Comparison of ENCODE assay signal across 10 cellular contexts in the genomic region with DNA sequence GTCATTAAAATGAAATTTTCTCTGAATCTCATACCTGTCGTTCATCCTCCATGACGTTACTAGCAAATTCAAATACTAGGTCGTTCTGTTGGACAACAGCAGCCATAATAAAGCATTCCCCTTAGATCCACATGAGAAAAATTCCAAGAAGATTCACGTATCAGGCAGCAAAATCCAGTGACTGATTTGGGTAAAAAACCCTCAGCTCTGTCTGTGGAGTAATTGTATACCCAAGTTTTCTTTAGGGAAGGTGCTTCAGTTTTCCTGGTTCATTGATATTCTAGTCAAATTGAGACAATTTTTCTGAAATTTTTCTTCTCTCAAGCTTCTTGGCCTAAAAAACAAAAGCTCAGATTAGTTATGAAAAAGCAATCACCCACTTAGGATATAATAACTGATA. TPM values are rescaled to one million over a fixed set of nuclear protein-coding genes. Genes with fewer than 3 reads are reported as not detected.
DNase-seq lines count a peak whose midpoint lies in the region; ATAC-seq and TF ChIP-seq lines count a peak whose summit lies in the region.
"Had no signal": no experiment of that assay in that cellular context is flagged by ENCODE, and none has a peak within 500 bp of the region (broad histone marks: within the 10 kb centered on the region; RNA-seq: fewer than 3 reads in every experiment).

No MANE protein-coding gene starts in this region.

- H3K4me2 ChIP-seq in smooth muscle cell = peak overlapping the region; percentile 84

- intact Hi-C loops in mucosa of descending colon (cut with DNase I, micrococcal nuclease) = no loop called here

- no peaks in the 10 kb centered on the region for H3K27me3 ChIP-seq in esophagus (ENCODE audit: control insufficient read depth in 1 of 2, insufficient read depth in 2 of 2, low read length in 2 of 2)
- no peaks in the 10 kb centered on the region for H3K27me3 ChIP-seq in smooth muscle cell (ENCODE audit: low read depth)

- peaks cover 32% of the 10 kb centered on the region for H4K20me1 ChIP-seq in smooth muscle cell (ENCODE audit: low read depth)

- H3K27ac ChIP-seq in SK-N-MC (peak overlapping the region; percentile 99), esophagus (ENCODE audit: low read depth in 2 of 2, low read length in 1 of 2) (peak overlapping the region; percentile 13 to 75), smooth muscle cell (ENCODE audit: low read depth) (peak overlapping the region; percentile 80)

- DNase-seq in SK-N-MC (ENCODE audit: low read depth, low spot score) (no peak), smooth muscle cell (lab: John Stamatoyannopoulos, UW; ENCODE audit: unreplicated experiment) (no peak), mucosa of descending colon (no peak), RKO (ENCODE audit: low spot score) (no peak)
- DNase-seq: effector CD4-positive, alpha-beta T cell; H7 had no signal

- TF ChIP-seq CTCF in smooth muscle cell (IDR thresholded peaks at IDR 0.05; ENCODE audit: borderline replicate concordance, insufficient read depth, poor library complexity, severe bottlenecking) (no peak), mucosa of descending colon (IDR thresholded peaks at IDR 0.05) (no peak)

- H2AFZ ChIP-seq in smooth muscle cell (ENCODE audit: low read depth) = no peak overlapping the region

- peak overlapping the region; percentile 91 for H3K9ac ChIP-seq in SK-N-MC (ENCODE audit: insufficient read length)
- peak overlapping the region; percentile 66 for H3K9ac ChIP-seq in smooth muscle cell (ENCODE audit: low read depth)

- peak; percentile 21 for TF ChIP-seq POLR2A in GM18505 (IDR thresholded peaks at IDR 0.05; ENCODE audit: borderline replicate concordance, extremely low read depth, insufficient read depth, insufficient read length)

- peaks cover 6% of the 10 kb centered on the region for H3F3A ChIP-seq in smooth muscle cell (ENCODE audit: low read depth)

- H3K9me3 ChIP-seq in SK-N-MC (ENCODE audit: low read depth, low read length) (no peaks in the 10 kb centered on the region), esophagus (ENCODE audit: control insufficient read depth in 2 of 2, insufficient read depth in 1 of 2, low read depth in 1 of 2, low read length in 1 of 2) (no peaks in the 10 kb centered on the region), smooth muscle cell (replicated peaks; ENCODE audit: low read depth) (no peaks in the 10 kb centered on the region), mucosa of descending colon (no peaks in the 10 kb centered on the region)

- H3K79me2 ChIP-seq in smooth muscle cell (ENCODE audit: low read depth) = peaks cover 96% of the 10 kb centered on the region

- peak overlapping the region; percentile 89 for H3K4me3 ChIP-seq in SK-N-MC
- H3K4me3 ChIP-seq in esophagus (ENCODE audit: low read depth in 1 of 2, low read length in 2 of 2) = no peak overlapping the region
- H3K4me3 ChIP-seq in smooth muscle cell = no peak overlapping the region
- no peak overlapping the region for H3K4me3 ChIP-seq in mucosa of descending colon

- 44 to 51% methylated on average over 4 of the region's 4 CpGs for WGBS in esophagus, 2 donors
- WGBS in smooth muscle cell (ENCODE audit: low lambda C conversion rate) = 89% methylated on average over 4 of the region's 4 CpGs

- H3K36me3 ChIP-seq in SK-N-MC (ENCODE audit: insufficient read depth, low read length) (no peaks in the 10 kb centered on the region), esophagus (ENCODE audit: control insufficient read depth in 2 of 2, insufficient read depth in 2 of 2, low read length in 1 of 2) (no peaks in the 10 kb centered on the region), smooth muscle cell (ENCODE audit: low read depth) (no peaks in the 10 kb centered on the region), mucosa of descending colon (ENCODE audit: low read depth) (no peaks in the 10 kb centered on the region)

- H3K4me1 ChIP-seq in esophagus (ENCODE audit: control insufficient read depth in 2 of 2, insufficient read depth in 2 of 2, low read length in 1 of 2) (no peaks in the 10 kb centered on the region), smooth muscle cell (ENCODE audit: low read depth) (peaks cover 5% of the 10 kb centered on the region), mucosa of descending colon (ENCODE audit: low read depth) (peaks cover 34% of the 10 kb centered on the region)

- ATAC-seq in GM18505 (IDR thresholded peaks at IDR 0.05; ENCODE audit: unreplicated experiment) (no peak), mucosa of descending colon (no peak), GM18868 (IDR thresholded peaks at IDR 0.05; ENCODE audit: unreplicated experiment) (no peak), GM19467 (IDR thresholded peaks at IDR 0.05; ENCODE audit: unreplicated experiment) (no peak)

RNA-seq across cellular contexts. Expression of gene ELF1, which starts 37.2 kb away (rescaled TPM):
- polyA plus RNA-seq in esophagus = 10 to 100 TPM; 12.1 to 34.0 TPM
- 31.8 and 53.1 TPM in 2 replicates for total RNA-seq in smooth muscle cell
- polyA plus RNA-seq in smooth muscle cell = 21.2 and 28.7 TPM in 2 replicates
- 100 to 1,000 TPM in 1 of 3 donors, 10 to 100 TPM in 2; 80.2 to 111 (median 96.8) TPM for total RNA-seq in mucosa of descending colon

Comparison
In these comparisons a context has a peak if more than half of its experiments do, and no peak if none do; other contexts are left out.
1. H3K27ac ChIP-seq: peak in every context shown above with its lines; median percentile 99 in SK-N-MC; 80 in smooth muscle cell; 44 in esophagus.